14 cellular contexts compared by ENCODE assay signal in genomic region chr20:57472474-57472873, GRCh38. TPM values are rescaled to one million over a fixed set of nuclear protein-coding genes. Genes with fewer than 3 reads are reported as not detected.
DNase-seq lines count a peak whose midpoint lies in the region; ATAC-seq, FAIRE-seq and TF ChIP-seq lines count a peak whose summit lies in the region.
"Not testable (repeated sequence)": the region's sequence is repeated elsewhere in the genome, so short reads cannot be mapped to it uniquely, and the experiment has no call there.
"Had no signal": no experiment of that assay in that cellular context is flagged by ENCODE, and none has a peak within 500 bp of the region (broad histone marks: within the 10 kb centered on the region; RNA-seq: fewer than 3 reads in every experiment).

No MANE protein-coding gene starts in this region.

- ATAC-seq in T-helper 17 cell; activated naive CD8-positive, alpha-beta T cell treated with anti-CD3 and anti-CD28 coated beads, Interleukin-2, amount 10 ng/mL, durations not matched to agents 7 days and 5 days (ENCODE audit: low read depth); naive thymus-derived CD4-positive, alpha-beta T cell: not testable (repeated sequence)

- H3K9me3 ChIP-seq in DOHH2 (ENCODE audit: control insufficient read depth, insufficient read depth, low read length); MM.1S (replicated peaks; ENCODE audit: insufficient read depth, low read length); T-helper 17 cell (ENCODE audit: control insufficient read depth, low read length, poor library complexity, severe bottlenecking); kidney (ENCODE audit: control insufficient read depth in 1 of 2, low read length in 2 of 2); naive thymus-derived CD4-positive, alpha-beta T cell (ENCODE audit: control insufficient read depth in 2 of 3, low read length in 3 of 3); osteoblast (ENCODE audit: low read depth, low read length): not testable (repeated sequence)

- peak overlapping the region; percentile 19 for H3K27ac Mint-ChIP-seq in T-helper 17 cell
- peak overlapping the region; percentile 48 for H3K27ac Mint-ChIP-seq in activated naive CD8-positive, alpha-beta T cell treated with anti-CD3 and anti-CD28 coated beads, Interleukin-2, amount 10 ng/mL, durations not matched to agents 7 days and 5 days
- peak overlapping the region in 6 of 9 donors; percentile 17 to 83 (median 60) for H3K27ac Mint-ChIP-seq in naive thymus-derived CD4-positive, alpha-beta T cell

- intact Hi-C loops in kidney (cut with DNase I); naive thymus-derived CD4-positive, alpha-beta T cell (cut with micrococcal nuclease): not testable (repeated sequence)

- DNase-seq in MM.1S; T-helper 17 cell; activated naive CD8-positive, alpha-beta T cell treated with anti-CD3 and anti-CD28 coated beads, Interleukin-2, amount 10 ng/mL, durations not matched to agents 7 days and 5 days; naive thymus-derived CD4-positive, alpha-beta T cell: not testable (repeated sequence)
- DNase-seq in kidney (peak; percentile 9), osteoblast (ENCODE audit: insufficient read length, low spot score, missing footprints) (peak; percentile 18)

- H3K4me3 Mint-ChIP-seq in T-helper 17 cell; activated naive CD8-positive, alpha-beta T cell treated with anti-CD3 and anti-CD28 coated beads, Interleukin-2, amount 10 ng/mL, durations not matched to agents 7 days and 5 days: not testable (repeated sequence)
- peak overlapping the region in 1 of 10 donors; percentile 58 for H3K4me3 Mint-ChIP-seq in naive thymus-derived CD4-positive, alpha-beta T cell

- H3K79me2 ChIP-seq in DOHH2 (ENCODE audit: control insufficient read depth, low read length); MM.1S (ENCODE audit: low read length); osteoblast (ENCODE audit: insufficient read depth, low read length): not testable (repeated sequence)

- peak overlapping the region; percentile 95 for H3K27ac ChIP-seq in DOHH2 (ENCODE audit: low read depth, low read length)
- peak overlapping the region; percentile 92; the same call in 1 of the 2 replicates for H3K27ac ChIP-seq in MM.1S (ENCODE audit: low read length)
- not testable (repeated sequence) for H3K27ac ChIP-seq in kidney (ENCODE audit: low read depth in 2 of 2, low read length in 2 of 2); naive thymus-derived CD4-positive, alpha-beta T cell (ENCODE audit: low read depth, low read length); osteoblast (ENCODE audit: low read depth, low read length)

- not testable (repeated sequence) for H4K20me1 ChIP-seq in DOHH2 (ENCODE audit: control insufficient read depth, insufficient read depth, low read depth, low read length); MM.1S (ENCODE audit: insufficient read depth, low read length); osteoblast (ENCODE audit: insufficient read depth, low read length)

- not testable (repeated sequence) for H3K36me3 Mint-ChIP-seq in T-helper 17 cell (ENCODE audit: low read depth); activated naive CD8-positive, alpha-beta T cell treated with anti-CD3 and anti-CD28 coated beads, Interleukin-2, amount 10 ng/mL, durations not matched to agents 7 days and 5 days; naive thymus-derived CD4-positive, alpha-beta T cell

- not testable (repeated sequence) for H3K9me3 Mint-ChIP-seq in activated naive CD8-positive, alpha-beta T cell treated with anti-CD3 and anti-CD28 coated beads, Interleukin-2, amount 10 ng/mL, durations not matched to agents 7 days and 5 days; naive thymus-derived CD4-positive, alpha-beta T cell

- not testable (repeated sequence) for H3K9me2 ChIP-seq in DOHH2 (replicated peaks; ENCODE audit: control insufficient read depth, low read length); MM.1S (replicated peaks; ENCODE audit: insufficient read depth, low read length)

- H3K4me1 Mint-ChIP-seq in T-helper 17 cell: not testable (repeated sequence)
- H3K4me1 Mint-ChIP-seq in activated naive CD8-positive, alpha-beta T cell treated with anti-CD3 and anti-CD28 coated beads, Interleukin-2, amount 10 ng/mL, durations not matched to agents 7 days and 5 days: peaks cover 26% of the 10 kb centered on the region
- peaks cover 7 to 43% (median 31%) of the 10 kb centered on the region in 7 donors for H3K4me1 Mint-ChIP-seq in naive thymus-derived CD4-positive, alpha-beta T cell

- not testable (repeated sequence) for H3K27me3 ChIP-seq in DOHH2 (ENCODE audit: control insufficient read depth, low read length); MM.1S (replicated peaks; ENCODE audit: insufficient read depth, low read length); naive thymus-derived CD4-positive, alpha-beta T cell (ENCODE audit: control insufficient read depth in 2 of 2, insufficient read depth in 2 of 2, low read length in 2 of 2)
- H3K27me3 ChIP-seq in osteoblast (ENCODE audit: insufficient read depth, low read length): peaks cover 32% of the 10 kb centered on the region

- H3K36me3 ChIP-seq in DOHH2 (ENCODE audit: control insufficient read depth, low read length); MM.1S (replicated peaks; ENCODE audit: insufficient read depth, low read length); kidney (ENCODE audit: control insufficient read depth in 1 of 2, insufficient read depth in 2 of 2, low read length in 2 of 2); naive thymus-derived CD4-positive, alpha-beta T cell (ENCODE audit: control insufficient read depth in 2 of 3, insufficient read depth in 3 of 3, low read length in 3 of 3); osteoblast (ENCODE audit: insufficient read depth, low read length): not testable (repeated sequence)

- FAIRE-seq in kidney (lab: Jason Lieb, UNC): not testable (repeated sequence)

- H3K27me3 Mint-ChIP-seq in T-helper 17 cell; activated naive CD8-positive, alpha-beta T cell treated with anti-CD3 and anti-CD28 coated beads, Interleukin-2, amount 10 ng/mL, durations not matched to agents 7 days and 5 days; naive thymus-derived CD4-positive, alpha-beta T cell: not testable (repeated sequence)

- H3K9ac ChIP-seq in MM.1S (ENCODE audit: low read length); kidney (ENCODE audit: low read length in 2 of 2): not testable (repeated sequence)

- H3K4me1 ChIP-seq in DOHH2 (ENCODE audit: control insufficient read depth, low read length) (peaks cover 100% of the 10 kb centered on the region), MM.1S (ENCODE audit: low read length) (peaks cover 53% of the 10 kb centered on the region)
- not testable (repeated sequence) for H3K4me1 ChIP-seq in kidney (ENCODE audit: control insufficient read depth in 1 of 2, insufficient read depth in 1 of 2, low read depth in 1 of 2, low read length in 2 of 2); osteoblast (ENCODE audit: insufficient read depth, low read length)
- H3K4me1 ChIP-seq in naive thymus-derived CD4-positive, alpha-beta T cell (ENCODE audit: control insufficient read depth in 2 of 2, insufficient read depth in 2 of 2, low read length in 2 of 2): peaks cover 14 to 30% of the 10 kb centered on the region in 2 donors

- not testable (repeated sequence) for H3K4me3 ChIP-seq in DOHH2 (ENCODE audit: low read length); MM.1S (ENCODE audit: low read length); kidney (ENCODE audit: low read length in 2 of 2); naive thymus-derived CD4-positive, alpha-beta T cell (ENCODE audit: low read length); osteoblast (ENCODE audit: insufficient read depth, low read length)

- H3K4me2 ChIP-seq in DOHH2 (ENCODE audit: low read length): peak overlapping the region; percentile 91; the same call in 1 of the 2 replicates
- H3K4me2 ChIP-seq in MM.1S (ENCODE audit: low read depth, low read length): peak overlapping the region; percentile 77; the same call in 1 of the 2 replicates
- H3K4me2 ChIP-seq in osteoblast (ENCODE audit: insufficient read depth, low read length): not testable (repeated sequence)

- H3F3A ChIP-seq in DOHH2 (ENCODE audit: control insufficient read depth, insufficient read depth): peaks cover 45% of the 10 kb centered on the region
- H3F3A ChIP-seq in MM.1S (ENCODE audit: insufficient read depth, low read length): peaks cover 49% of the 10 kb centered on the region

- H2AFZ ChIP-seq in MM.1S (ENCODE audit: low read length); osteoblast (ENCODE audit: low read length): not testable (repeated sequence)

- POLR2A ChIA-PET in activated naive CD8-positive, alpha-beta T cell treated with anti-CD3 and anti-CD28 coated beads, Interleukin-2, amount 10 ng/mL, durations not matched to agents 7 days and 5 days (lab: Charles Lee): interaction anchor here (0.7 to 1.7 kb wide), 7 partner anchors 9 to 147 kb away, joined by 3 to 7 read pairs (median 3); partner anchors contain the start of gene RBM38
- POLR2A ChIA-PET in naive thymus-derived CD4-positive, alpha-beta T cell (lab: Charles Lee): interaction anchor here (0.7 to 1.5 kb wide), 4 partner anchors 9 to 74 kb away, joined by 3 to 5 read pairs (median 3); no protein-coding TSS in a partner anchor

- CTCF ChIA-PET in naive thymus-derived CD4-positive, alpha-beta T cell (lab: Charles Lee): interaction anchor here (0.7 kb wide), 1 partner anchor 37 kb away, joined by 3 read pairs; no protein-coding TSS in a partner anchor

- not testable (repeated sequence) for TF ChIP-seq CTCF in DOHH2 (IDR thresholded peaks at IDR 0.05; ENCODE audit: low read depth, low read length, poor library complexity, severe bottlenecking); MM.1S (IDR thresholded peaks at IDR 0.05; ENCODE audit: low read length); kidney (IDR thresholded peaks at IDR 0.05; ENCODE audit: borderline replicate concordance, extremely low read depth, insufficient read depth); osteoblast (IDR thresholded peaks at IDR 0.05; ENCODE audit: extremely low read depth, low read depth, low read length)

RNA-seq across cellular contexts. Expression of gene CTCFL, which starts 52.5 kb away (rescaled TPM):
- not detected for total RNA-seq in T-helper 17 cell
- not detected for total RNA-seq in activated naive CD8-positive, alpha-beta T cell treated with anti-CD3 and anti-CD28 coated beads, Interleukin-2, amount 10 ng/mL, durations not matched to agents 7 days and 5 days
- not detected for total RNA-seq in kidney
- not detected for polyA plus RNA-seq in kidney (ENCODE audit: insufficient read depth, low read depth, low replicate concordance)
- not detected for total RNA-seq in naive thymus-derived CD4-positive, alpha-beta T cell
- not detected for polyA plus RNA-seq in naive thymus-derived CD4-positive, alpha-beta T cell
- not detected in 2 replicates for total RNA-seq in osteoblast
- total RNA-seq: Calu3, H4, M059J, PC-3, Right ventricle myocardium superior, RPMI7951, SJSA1 had no signal
